In the genomic region with DNA sequence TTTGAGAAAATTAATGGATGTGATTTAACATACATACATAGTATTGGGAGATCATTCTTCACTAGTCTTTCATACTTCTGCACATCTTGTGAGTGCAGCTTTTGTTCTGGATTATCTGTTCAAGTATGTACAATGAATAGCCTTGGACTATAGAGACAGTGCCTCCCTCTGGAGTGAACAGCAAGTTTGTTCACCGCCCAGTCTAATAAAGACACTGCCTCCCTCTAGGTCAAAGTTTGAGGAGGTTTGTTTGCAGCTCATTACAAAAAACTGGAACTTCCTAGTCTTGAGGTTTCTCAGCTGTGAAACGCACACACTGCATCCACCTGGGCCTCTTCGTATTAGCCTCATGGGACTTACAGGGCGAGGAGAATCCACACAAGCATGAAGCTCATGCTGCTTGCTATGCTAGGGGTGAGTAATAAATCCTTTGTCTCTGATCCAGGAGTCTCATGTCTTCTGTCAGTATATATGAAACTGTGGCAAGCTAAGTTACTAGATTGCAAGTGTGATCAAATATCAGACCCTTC, we compare ENCODE assay signal across 1 cellular context.
TF ChIP-seq lines count a peak whose summit lies in the region.

No MANE protein-coding gene starts in this region.

TF ChIP-seq in HepG2, 621 proteins besides CTCF, POLR2A, EP300 and RAD21 (continued from another document):
- TF ChIP-seq ZBTB4 (CRISPR knock-in tag; IDR thresholded peaks at IDR 0.05; ENCODE audit: borderline replicate concordance) (no peak), ATF5 (CRISPR knock-in tag; IDR thresholded peaks at IDR 0.05; ENCODE audit: low read depth) (no peak), HOXA3 (CRISPR knock-in tag; IDR thresholded peaks at IDR 0.05) (peak; percentile 18; the same call in 1 of the 2 replicates), MAX (IDR thresholded peaks at IDR 0.05) (peak; percentile 50; the same call in 1 of the 2 replicates), PAXIP1 (CRISPR knock-in tag; conservative IDR thresholded peaks at IDR 0.05) (peak; percentile 30; the same call in 1 of the 2 replicates), SOX13 (IDR thresholded peaks at IDR 0.05) (no peak), SOX13 (CRISPR knock-in tag; conservative IDR thresholded peaks at IDR 0.05 in 1 of 2, IDR thresholded peaks at IDR 0.05 in 1 of 2) (peak in 1 of 2 experiments; percentile 77; a peak in 2 of 4 replicates), GLI4 (CRISPR knock-in tag; IDR thresholded peaks at IDR 0.05; ENCODE audit: borderline replicate concordance) (no peak), ZSCAN30 (CRISPR knock-in tag; IDR thresholded peaks at IDR 0.05) (no peak), RXRB (CRISPR knock-in tag; IDR thresholded peaks at IDR 0.05; ENCODE audit: borderline replicate concordance) (peak; percentile 21; the same call in 1 of the 2 replicates), FOXP4 (CRISPR knock-in tag; IDR thresholded peaks at IDR 0.05) (peak; percentile 34; the same call in 1 of the 2 replicates), SIN3B (IDR thresholded peaks at IDR 0.05; ENCODE audit: low read length) (no peak), CBX5 (CRISPR knock-in tag; IDR thresholded peaks at IDR 0.05; ENCODE audit: borderline replicate concordance) (peak; percentile 35; the same call in 1 of the 2 replicates), SMAD3 (CRISPR knock-in tag; IDR thresholded peaks at IDR 0.05) (0 out of 2 replicates have a peak, but pooled peaks have one; percentile 26), ZNF841 (CRISPR knock-in tag; IDR thresholded peaks at IDR 0.05; ENCODE audit: borderline replicate concordance) (no peak), FOXA3 (CRISPR knock-in tag; IDR thresholded peaks at IDR 0.05) (0 out of 2 replicates have a peak, but pooled peaks have one; percentile 33), STAG1 (CRISPR knock-in tag; IDR thresholded peaks at IDR 0.05) (peak; percentile 47), ZMYM2 (CRISPR knock-in tag; IDR thresholded peaks at IDR 0.05) (peak; percentile 47; the same call in 1 of the 2 replicates), NR2F6 (IDR thresholded peaks at IDR 0.05) (0 out of 2 replicates have a peak, but pooled peaks have one; percentile 14), NR2F6 (CRISPR knock-in tag; IDR thresholded peaks at IDR 0.05) (no peak), HNF4A (CRISPR knock-in tag; IDR thresholded peaks at IDR 0.05) (peak; percentile 74), PPARG (CRISPR knock-in tag; conservative IDR thresholded peaks at IDR 0.05) (peak; percentile 97), ELF1 (CRISPR knock-in tag; IDR thresholded peaks at IDR 0.05) (0 out of 2 replicates have a peak, but pooled peaks have one; percentile 15)
- TF ChIP-seq, protein P1, sequence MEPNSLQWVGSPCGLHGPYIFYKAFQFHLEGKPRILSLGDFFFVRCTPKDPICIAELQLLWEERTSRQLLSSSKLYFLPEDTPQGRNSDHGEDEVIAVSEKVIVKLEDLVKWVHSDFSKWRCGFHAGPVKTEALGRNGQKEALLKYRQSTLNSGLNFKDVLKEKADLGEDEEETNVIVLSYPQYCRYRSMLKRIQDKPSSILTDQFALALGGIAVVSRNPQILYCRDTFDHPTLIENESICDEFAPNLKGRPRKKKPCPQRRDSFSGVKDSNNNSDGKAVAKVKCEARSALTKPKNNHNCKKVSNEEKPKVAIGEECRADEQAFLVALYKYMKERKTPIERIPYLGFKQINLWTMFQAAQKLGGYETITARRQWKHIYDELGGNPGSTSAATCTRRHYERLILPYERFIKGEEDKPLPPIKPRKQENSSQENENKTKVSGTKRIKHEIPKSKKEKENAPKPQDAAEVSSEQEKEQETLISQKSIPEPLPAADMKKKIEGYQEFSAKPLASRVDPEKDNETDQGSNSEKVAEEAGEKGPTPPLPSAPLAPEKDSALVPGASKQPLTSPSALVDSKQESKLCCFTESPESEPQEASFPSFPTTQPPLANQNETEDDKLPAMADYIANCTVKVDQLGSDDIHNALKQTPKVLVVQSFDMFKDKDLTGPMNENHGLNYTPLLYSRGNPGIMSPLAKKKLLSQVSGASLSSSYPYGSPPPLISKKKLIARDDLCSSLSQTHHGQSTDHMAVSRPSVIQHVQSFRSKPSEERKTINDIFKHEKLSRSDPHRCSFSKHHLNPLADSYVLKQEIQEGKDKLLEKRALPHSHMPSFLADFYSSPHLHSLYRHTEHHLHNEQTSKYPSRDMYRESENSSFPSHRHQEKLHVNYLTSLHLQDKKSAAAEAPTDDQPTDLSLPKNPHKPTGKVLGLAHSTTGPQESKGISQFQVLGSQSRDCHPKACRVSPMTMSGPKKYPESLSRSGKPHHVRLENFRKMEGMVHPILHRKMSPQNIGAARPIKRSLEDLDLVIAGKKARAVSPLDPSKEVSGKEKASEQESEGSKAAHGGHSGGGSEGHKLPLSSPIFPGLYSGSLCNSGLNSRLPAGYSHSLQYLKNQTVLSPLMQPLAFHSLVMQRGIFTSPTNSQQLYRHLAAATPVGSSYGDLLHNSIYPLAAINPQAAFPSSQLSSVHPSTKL (CRISPR knock-in tag; IDR thresholded peaks at IDR 0.05): 0 out of 2 replicates have a peak, but pooled peaks have one; percentile 37
- TF ChIP-seq, protein P2, sequence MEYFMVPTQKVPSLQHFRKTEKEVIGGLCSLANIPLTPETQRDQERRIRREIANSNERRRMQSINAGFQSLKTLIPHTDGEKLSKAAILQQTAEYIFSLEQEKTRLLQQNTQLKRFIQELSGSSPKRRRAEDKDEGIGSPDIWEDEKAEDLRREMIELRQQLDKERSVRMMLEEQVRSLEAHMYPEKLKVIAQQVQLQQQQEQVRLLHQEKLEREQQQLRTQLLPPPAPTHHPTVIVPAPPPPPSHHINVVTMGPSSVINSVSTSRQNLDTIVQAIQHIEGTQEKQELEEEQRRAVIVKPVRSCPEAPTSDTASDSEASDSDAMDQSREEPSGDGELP (IDR thresholded peaks at IDR 0.05; ENCODE audit: borderline replicate concordance, low read depth): peak; percentile 28; the same call in 1 of the 2 replicates
